In genomic region chr11:66311965-66312548, GRCh38 we compare ENCODE assay signal across 8 cellular contexts. TPM values are rescaled to one million over a fixed set of nuclear protein-coding genes. Genes with fewer than 3 reads are reported as not detected.
A peak's percentile ranks its signal among the peaks of the same experiment; 100 is the strongest.
DNase-seq lines count a peak whose midpoint lies in the region; ATAC-seq and TF ChIP-seq lines count a peak whose summit lies in the region.

No MANE protein-coding gene starts in this region.

- peak overlapping the region; percentile 76 for H3K4me2 ChIP-seq in trophoblast cell (ENCODE audit: low read length)

- H3K4me1 Mint-ChIP-seq in activated naive CD8-positive, alpha-beta T cell treated with anti-CD3 and anti-CD28 coated beads, Interleukin-2, amount 10 ng/mL, durations not matched to agents 7 days and 5 days: peaks cover 22% of the 10 kb centered on the region

- H3K36me3 Mint-ChIP-seq in activated naive CD8-positive, alpha-beta T cell treated with anti-CD3 and anti-CD28 coated beads, Interleukin-2, amount 10 ng/mL, durations not matched to agents 7 days and 5 days: peaks cover 12% of the 10 kb centered on the region

- TF ChIP-seq EP300 in tibial nerve (IDR thresholded peaks at IDR 0.05): peak in 1 of 2 donors; percentile 59

- H3K4me3 ChIP-seq in GM12864 (ENCODE audit: low read depth, low read length): peak overlapping the region; percentile 55
- peak overlapping the region; percentile 49 for H3K4me3 ChIP-seq in cardiac muscle cell
- peak overlapping the region; percentile 62 for H3K4me3 ChIP-seq in trophoblast cell (ENCODE audit: low read depth, low read length)
- H3K4me3 ChIP-seq in tibial nerve: peak overlapping the region; percentile 39 to 57 (median 54)

- POLR2A ChIA-PET in activated naive CD8-positive, alpha-beta T cell treated with anti-CD3 and anti-CD28 coated beads, Interleukin-2, amount 10 ng/mL, durations not matched to agents 7 days and 5 days (lab: Charles Lee): interaction anchor here (0.6 to 7.7 kb wide), 22 partner anchors 10 to 422 kb away, joined by 3 to 215 read pairs (median 6); partner anchors contain the start of genes B4GAT1, BRMS1, CCDC85B and PELI3

- H3K9me3 Mint-ChIP-seq in activated naive CD8-positive, alpha-beta T cell treated with anti-CD3 and anti-CD28 coated beads, Interleukin-2, amount 10 ng/mL, durations not matched to agents 7 days and 5 days: no peaks in the 10 kb centered on the region

- WGBS in trophoblast cell (ENCODE audit: extremely low coverage, insufficient coverage, insufficient read length): no CpG with 5 or more reads among the region's 44 CpGs
- 0 to 1% methylated on average over 36 to 40 of the region's 44 CpGs for WGBS in tibial nerve, 2 donors

- H3K27me3 Mint-ChIP-seq in activated naive CD8-positive, alpha-beta T cell treated with anti-CD3 and anti-CD28 coated beads, Interleukin-2, amount 10 ng/mL, durations not matched to agents 7 days and 5 days: peaks cover 1% of the 10 kb centered on the region

- no peak overlapping the region for H3K9ac ChIP-seq in trophoblast cell (ENCODE audit: low read length)

- peak overlapping the region; percentile 38 for H2AFZ ChIP-seq in trophoblast cell (ENCODE audit: insufficient read depth, low read length, poor library complexity)

- H3K27ac ChIP-seq in cardiac muscle cell: peak overlapping the region; percentile 84
- H3K27ac ChIP-seq in trophoblast cell (ENCODE audit: low read depth, low read length): peak overlapping the region; percentile 54
- peak overlapping the region; percentile 76 to 89 (median 86) for H3K27ac ChIP-seq in tibial nerve

- H3K36me3 ChIP-seq in cardiac muscle cell (no peaks in the 10 kb centered on the region), trophoblast cell (ENCODE audit: control insufficient read depth in 1 of 2, insufficient read depth in 2 of 2, low read length in 2 of 2) (no peaks in the 10 kb centered on the region), tibial nerve (no peaks in the 10 kb centered on the region)

- peak overlapping the region; percentile 21 for H4K12ac ChIP-seq in trophoblast cell (ENCODE audit: low read depth, low read length)

- peak in 1 of 2 donors; percentile 65 for TF ChIP-seq POLR2A in tibial nerve (IDR thresholded peaks at IDR 0.05)

- H3K27me3 ChIP-seq in cardiac muscle cell: no peaks in the 10 kb centered on the region
- no peaks in the 10 kb centered on the region for H3K27me3 ChIP-seq in trophoblast cell (ENCODE audit: insufficient read depth, low read length)
- H3K27me3 ChIP-seq in tibial nerve: peaks cover 0 to 5% of the 10 kb centered on the region in 2 donors

- H2BK5ac ChIP-seq in trophoblast cell (ENCODE audit: low read depth, low read length, poor library complexity): no peak overlapping the region

- peaks cover 17% of the 10 kb centered on the region for H3K4me1 ChIP-seq in cardiac muscle cell (ENCODE audit: low read depth)
- H3K4me1 ChIP-seq in trophoblast cell (ENCODE audit: control insufficient read depth in 1 of 2, insufficient read depth in 2 of 2, low read length in 2 of 2): peaks cover 27 to 31% of the 10 kb centered on the region in 2 experiments
- H3K4me1 ChIP-seq in tibial nerve: peaks cover 0 to 47% (median 17%) of the 10 kb centered on the region in 4 donors

- H3K9me3 ChIP-seq in cardiac muscle cell (ENCODE audit: low read depth): no peaks in the 10 kb centered on the region
- H3K9me3 ChIP-seq in trophoblast cell (ENCODE audit: insufficient read depth, low read depth, low read length): peaks cover 5% of the 10 kb centered on the region
- no peaks in the 10 kb centered on the region for H3K9me3 ChIP-seq in tibial nerve

- no peak overlapping the region for H2AK5ac ChIP-seq in trophoblast cell (ENCODE audit: low read length)

- H3K18ac ChIP-seq in trophoblast cell (ENCODE audit: low read length): no peak overlapping the region

- TF ChIP-seq CTCF in GM12864 (IDR thresholded peaks at IDR 0.05; ENCODE audit: low read depth, low read length, missing control alignments) (peak; percentile 90), cardiac muscle cell (IDR thresholded peaks at IDR 0.05; ENCODE audit: low read depth, low read length) (peak; percentile 95), tibial nerve (IDR thresholded peaks at IDR 0.05) (peak in 3 of 5 experiments; percentile 22 to 98 (median 97))

- H3K79me1 ChIP-seq in trophoblast cell (ENCODE audit: low read length): peaks cover 19% of the 10 kb centered on the region

- peak; percentile 60 for ATAC-seq in HG02678 (IDR thresholded peaks at IDR 0.05; ENCODE audit: unreplicated experiment)
- peak; percentile 60 for ATAC-seq in activated naive CD8-positive, alpha-beta T cell treated with anti-CD3 and anti-CD28 coated beads, Interleukin-2, amount 10 ng/mL, durations not matched to agents 7 days and 5 days (ENCODE audit: low read depth)

- peak overlapping the region; percentile 19 for H3K14ac ChIP-seq in trophoblast cell (ENCODE audit: low read length)

- peak overlapping the region; percentile 26 for H2BK120ac ChIP-seq in trophoblast cell (ENCODE audit: insufficient read depth, low read length, poor library complexity)

- peak overlapping the region; percentile 24 for H2BK12ac ChIP-seq in trophoblast cell (ENCODE audit: low read length)

- no peaks in the 10 kb centered on the region for H3K79me2 ChIP-seq in trophoblast cell (ENCODE audit: control insufficient read depth, insufficient read depth, low read length, poor library complexity)

- peak; percentile 86 for DNase-seq in GM12864 (ENCODE audit: low read depth)
- peak; percentile 97 for DNase-seq in NCI-H1105 (lab: John Stamatoyannopoulos, UW)
- DNase-seq in SKM-1 treated with dmso at 0.1 percent for 144 hours (lab: John Stamatoyannopoulos, UW; ENCODE audit: unreplicated experiment): peak; percentile 84
- peak; percentile 98 for DNase-seq in activated naive CD8-positive, alpha-beta T cell treated with anti-CD3 and anti-CD28 coated beads, Interleukin-2, amount 10 ng/mL, durations not matched to agents 7 days and 5 days
- DNase-seq in cardiac muscle cell (ENCODE audit: low read depth in 1 of 2, low spot score in 1 of 2): peak; percentile 95 to 97
- peak; percentile 96 to 98 for DNase-seq in trophoblast cell
- DNase-seq in tibial nerve (ENCODE audit: low spot score in 2 of 2): peak; percentile 87 to 92

- H3K23ac ChIP-seq in trophoblast cell (ENCODE audit: low read length): no peak overlapping the region

- H3K4ac ChIP-seq in trophoblast cell (ENCODE audit: low read depth, low read length): peak overlapping the region; percentile 13

- H4K91ac ChIP-seq in trophoblast cell (ENCODE audit: low read depth, low read length): peak overlapping the region; percentile 69

- H3K4me3 Mint-ChIP-seq in activated naive CD8-positive, alpha-beta T cell treated with anti-CD3 and anti-CD28 coated beads, Interleukin-2, amount 10 ng/mL, durations not matched to agents 7 days and 5 days: peak overlapping the region; percentile 92

- peak overlapping the region; percentile 96 for H3K27ac Mint-ChIP-seq in activated naive CD8-positive, alpha-beta T cell treated with anti-CD3 and anti-CD28 coated beads, Interleukin-2, amount 10 ng/mL, durations not matched to agents 7 days and 5 days

- peak overlapping the region; percentile 32 for H4K8ac ChIP-seq in trophoblast cell (ENCODE audit: low read depth, low read length)

RNA-seq across cellular contexts. Expression of gene CD248, which starts 4.8 kb away (rescaled TPM):
- total RNA-seq in activated naive CD8-positive, alpha-beta T cell treated with anti-CD3 and anti-CD28 coated beads, Interleukin-2, amount 10 ng/mL, durations not matched to agents 7 days and 5 days: 10 to 100 TPM; 80.3 to 85.5 TPM
- 7.9 and 11.4 TPM in 2 replicates for total RNA-seq in cardiac muscle cell
- polyA plus RNA-seq in cardiac muscle cell: 20.2 and 31.2 TPM in 2 replicates
- 22.3 and 23.5 TPM in 2 replicates for polyA plus RNA-seq in trophoblast cell (2013)
- 10 to 100 TPM; 29.9 to 69.7 (median 47.3) TPM for total RNA-seq in tibial nerve

RNA-seq across cellular contexts. Expression of gene TMEM151A, which starts 20.4 kb away (rescaled TPM):
- total RNA-seq in activated naive CD8-positive, alpha-beta T cell treated with anti-CD3 and anti-CD28 coated beads, Interleukin-2, amount 10 ng/mL, durations not matched to agents 7 days and 5 days: not detected
- total RNA-seq in cardiac muscle cell (2.6 and 3.5 TPM in 2 replicates), tibial nerve (not detected)
- polyA plus RNA-seq in cardiac muscle cell: 0.87 and 2.0 TPM in 2 replicates
- 0.10 and 0.12 TPM in 2 replicates for polyA plus RNA-seq in trophoblast cell (2013)

RNA-seq across cellular contexts. Expression of gene YIF1A, which starts 23.1 kb away (rescaled TPM):
- total RNA-seq in activated naive CD8-positive, alpha-beta T cell treated with anti-CD3 and anti-CD28 coated beads, Interleukin-2, amount 10 ng/mL, durations not matched to agents 7 days and 5 days: 10 to 100 TPM; 44.5 to 45.5 TPM
- total RNA-seq in cardiac muscle cell (68.2 and 121 TPM in 2 replicates), tibial nerve (100 to 1,000 TPM in 2 of 4 donors, 10 to 100 TPM in 2; 76.0 to 143 (median 90.6) TPM)
- polyA plus RNA-seq in cardiac muscle cell: 116 and 147 TPM in 2 replicates
- polyA plus RNA-seq in trophoblast cell (2013): 225 and 238 TPM in 2 replicates

RNA-seq across cellular contexts. Expression of gene RIN1, which starts 24.2 kb away (rescaled TPM):
- 1 to 10 TPM; 3.0 to 5.7 TPM for total RNA-seq in activated naive CD8-positive, alpha-beta T cell treated with anti-CD3 and anti-CD28 coated beads, Interleukin-2, amount 10 ng/mL, durations not matched to agents 7 days and 5 days
- total RNA-seq in cardiac muscle cell: 4.9 and 9.4 TPM in 2 replicates
- polyA plus RNA-seq in cardiac muscle cell: 1.9 and 4.8 TPM in 2 replicates
- 3.6 and 3.7 TPM in 2 replicates for polyA plus RNA-seq in trophoblast cell (2013)
- total RNA-seq in tibial nerve: 10 to 100 TPM in 1 of 4 donors, 1 to 10 TPM in 3; 2.4 to 14.1 (median 4.1) TPM

RNA-seq across cellular contexts. Expression of gene BRMS1, which starts 32.8 kb away (rescaled TPM):
- 10 to 100 TPM; 45.4 to 47.8 TPM for total RNA-seq in activated naive CD8-positive, alpha-beta T cell treated with anti-CD3 and anti-CD28 coated beads, Interleukin-2, amount 10 ng/mL, durations not matched to agents 7 days and 5 days
- total RNA-seq in cardiac muscle cell (29.3 and 33.2 TPM in 2 replicates), tibial nerve (10 to 100 TPM; 27.2 to 44.7 (median 34.8) TPM)
- polyA plus RNA-seq in cardiac muscle cell: 33.8 and 37.3 TPM in 2 replicates
- 39.3 and 39.5 TPM in 2 replicates for polyA plus RNA-seq in trophoblast cell (2013)

Comparison
In these comparisons a context has a peak if more than half of its experiments do, and no peak if none do; other contexts are left out.
1. Peak in every context shown above with its lines: DNase-seq, ATAC-seq, H3K4me3 ChIP-seq and H3K27ac ChIP-seq.